ENCODE assay signal across 8 cellular contexts in the genomic region with DNA sequence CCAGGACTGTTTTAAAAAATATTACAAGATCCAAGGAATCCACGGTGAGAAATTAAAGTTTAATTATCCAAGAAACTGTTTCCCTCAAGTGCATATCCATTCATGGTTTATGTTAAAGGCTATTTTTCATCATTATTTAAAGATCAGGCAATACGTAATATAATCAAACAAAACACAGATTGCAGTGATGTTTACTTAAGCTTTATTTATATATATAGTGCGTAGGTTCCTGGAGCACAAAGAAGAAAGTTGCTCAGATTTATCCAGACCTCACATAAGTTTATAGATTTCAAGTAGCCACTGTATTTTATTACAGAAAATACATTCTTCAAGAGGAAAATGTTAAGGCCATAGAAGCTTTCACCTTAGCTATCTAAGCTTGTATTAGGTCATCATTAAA.
A peak's percentile ranks its signal among the peaks of the same experiment; 100 is the strongest.
DNase-seq lines count a peak whose midpoint lies in the region; ATAC-seq lines count a peak whose summit lies in the region.
"Had no signal": no experiment of that assay in that cellular context is flagged by ENCODE, and none has a peak within 500 bp of the region (broad histone marks: within the 10 kb centered on the region; RNA-seq: fewer than 3 reads in every experiment).

No MANE protein-coding gene starts in this region.

- H3K9ac ChIP-seq in SK-N-MC (ENCODE audit: insufficient read length) (peak overlapping the region; percentile 82), skeletal muscle satellite cell (ENCODE audit: low read depth, low read length) (peak overlapping the region; percentile 91)

- peak overlapping the region; percentile 92 for H3K27ac ChIP-seq in SK-N-MC
- peak overlapping the region; percentile 88 for H3K27ac ChIP-seq in epithelial cell of prostate

- peaks cover 61% of the 10 kb centered on the region for H3K36me3 ChIP-seq in SK-N-MC (ENCODE audit: insufficient read depth, low read length)
- H3K36me3 ChIP-seq in skeletal muscle satellite cell (ENCODE audit: insufficient read depth, low read length), result peaks cover 6% of the 10 kb centered on the region

- peaks cover 31% of the 10 kb centered on the region for H3K4me1 ChIP-seq in skeletal muscle satellite cell (ENCODE audit: control insufficient read depth, insufficient read depth, low read length)

- H3K4me3 ChIP-seq in SK-N-MC (peak overlapping the region; percentile 91), skeletal muscle satellite cell (ENCODE audit: low read length) (peak overlapping the region; percentile 28)

- ATAC-seq in GM18870 (IDR thresholded peaks at IDR 0.05; ENCODE audit: unreplicated experiment), result no peak

- H3K9me3 ChIP-seq in SK-N-MC (ENCODE audit: low read depth, low read length), result no peaks in the 10 kb centered on the region
- H3K9me3 ChIP-seq in skeletal muscle satellite cell (replicated peaks; ENCODE audit: low read length), result no peaks in the 10 kb centered on the region

- H3K4me2 ChIP-seq in skeletal muscle satellite cell (ENCODE audit: low read length), result peak overlapping the region; percentile 78

- DNase-seq in HCEC 1CT (peak; percentile 32), SK-N-MC (ENCODE audit: low read depth, low spot score) (no peak), epithelial cell of prostate (ENCODE audit: low read depth, low spot score) (no peak), DMS153 treated with DMSO at 0.1 percent for 48 hours (lab: John Stamatoyannopoulos, UW; ENCODE audit: unreplicated experiment) (no peak), SW480 (ENCODE audit: low spot score) (no peak)
- DNase-seq: effector CD8-positive, alpha-beta T cell had no signal

- no peaks in the 10 kb centered on the region for H3K27me3 ChIP-seq in skeletal muscle satellite cell (ENCODE audit: control insufficient read depth, insufficient read depth, low read length)
